In genomic region chr7:140673063-140673769, GRCh38 we compare ENCODE assay signal across 8 cellular contexts. TPM values are rescaled to one million over a fixed set of nuclear protein-coding genes. Genes with fewer than 3 reads are reported as not detected.
DNase-seq lines count a peak whose midpoint lies in the region; ATAC-seq, FAIRE-seq and TF ChIP-seq lines count a peak whose summit lies in the region.

No MANE protein-coding gene starts in this region.

- TF ChIP-seq RAD21 in SK-N-SH (IDR thresholded peaks at IDR 0.05; ENCODE audit: low read length) = no peak

- no peaks in the 10 kb centered on the region for H4K20me1 ChIP-seq in SK-N-SH (ENCODE audit: insufficient read depth)

- 41% methylated on average over 9 of the region's 72 CpGs for WGBS in SK-N-SH (ENCODE audit: low lambda C conversion rate)

- FAIRE-seq in GM19239 (lab: Jason Lieb, UNC) = no peak

- no peaks in the 10 kb centered on the region for H3F3A ChIP-seq in SK-N-SH (replicated peaks; ENCODE audit: insufficient read depth)

- DNase-seq in GM19239 (ENCODE audit: insufficient read length, low spot score) (peak; percentile 67), SK-N-SH (peak; percentile 89), adipocyte (ENCODE audit: low read depth) (peak; percentile 56), MV-4-11 (lab: John Stamatoyannopoulos, UW) (no peak)

- no peaks in the 10 kb centered on the region for H3K27me3 ChIP-seq in SK-N-SH (ENCODE audit: insufficient read depth)
- no peaks in the 10 kb centered on the region for H3K27me3 ChIP-seq in adipocyte (replicated peaks; ENCODE audit: control insufficient read depth, insufficient read depth, low read length)
- H3K27me3 ChIP-seq in iPS-15b (ENCODE audit: control insufficient read depth, insufficient read depth, low read length) = peaks cover 4% of the 10 kb centered on the region
- H3K27me3 ChIP-seq in skeletal muscle tissue (ENCODE audit: control insufficient read depth in 3 of 3, insufficient read depth in 3 of 3, low read length in 3 of 3) = no peaks in the 10 kb centered on the region

- no peaks in the 10 kb centered on the region for H3K9me2 ChIP-seq in SK-N-SH

- H3K9ac ChIP-seq in SK-N-SH (peak overlapping the region; percentile 60; the same call in 1 of the 2 replicates), adipocyte (ENCODE audit: low read length) (peak overlapping the region; percentile 87), iPS-15b (ENCODE audit: low read depth, low read length) (peak overlapping the region; percentile 79), skeletal muscle tissue (ENCODE audit: low read depth in 1 of 3, low read length in 3 of 3) (peak overlapping the region; percentile 68 to 85 (median 77))

- peak overlapping the region; percentile 83 for H2AFZ ChIP-seq in SK-N-SH (ENCODE audit: low read depth)

- ATAC-seq in HG03457 (IDR thresholded peaks at IDR 0.05; ENCODE audit: unreplicated experiment) = peak; percentile 34

- TF ChIP-seq CTCF in C4-2B (conservative IDR thresholded peaks at IDR 0.05) (peak; percentile 25), SK-N-SH (IDR thresholded peaks at IDR 0.05) (no peak)

- peaks cover 7 to 20% of the 10 kb centered on the region in 2 experiments; a peak in 2 of 4 replicates for H3K4me1 ChIP-seq in SK-N-SH (ENCODE audit: control insufficient read depth in 1 of 2, insufficient read depth in 2 of 2, low read depth in 1 of 2, low read length in 1 of 2)
- peaks cover 24% of the 10 kb centered on the region for H3K4me1 ChIP-seq in adipocyte (ENCODE audit: control insufficient read depth, insufficient read depth, low read length)
- peaks cover 2% of the 10 kb centered on the region for H3K4me1 ChIP-seq in iPS-15b (ENCODE audit: control insufficient read depth, insufficient read depth, low read length)
- H3K4me1 ChIP-seq in skeletal muscle tissue (ENCODE audit: control insufficient read depth in 3 of 3, insufficient read depth in 3 of 3, low read length in 3 of 3) = peaks cover 19 to 33% (median 22%) of the 10 kb centered on the region in 3 donors

- H3K27ac ChIP-seq in C4-2B (peak overlapping the region; percentile 87), SK-N-SH (ENCODE audit: low read depth in 2 of 2, low read length in 1 of 2) (0 out of 4 replicates have a peak overlapping the region, but pooled peaks of 1 of the 2 experiments have one; percentile 18), skeletal muscle tissue (ENCODE audit: low read depth, low read length) (peak overlapping the region; percentile 12)

- no peak for TF ChIP-seq EP300 in SK-N-SH (IDR thresholded peaks at IDR 0.05; ENCODE audit: borderline replicate concordance in 1 of 2, low read depth in 1 of 2, low read length in 1 of 2)

- peak overlapping the region; percentile 97 for H3K4me2 ChIP-seq in SK-N-SH

- no peaks in the 10 kb centered on the region for H3K9me3 ChIP-seq in SK-N-SH
- H3K9me3 ChIP-seq in adipocyte (ENCODE audit: control insufficient read depth, low read length) = no peaks in the 10 kb centered on the region
- H3K9me3 ChIP-seq in iPS-15b (ENCODE audit: control insufficient read depth, insufficient read depth, low read length) = no peaks in the 10 kb centered on the region
- H3K9me3 ChIP-seq in skeletal muscle tissue (ENCODE audit: control insufficient read depth in 3 of 3, low read length in 3 of 3) = no peaks in the 10 kb centered on the region

- no peaks in the 10 kb centered on the region for H3K79me2 ChIP-seq in SK-N-SH (ENCODE audit: insufficient read depth)

- H3K4me3 ChIP-seq in SK-N-SH (ENCODE audit: low read depth in 2 of 2, low read length in 1 of 2) (peak overlapping the region; percentile 64 to 74), adipocyte (ENCODE audit: low read length) (peak overlapping the region; percentile 84), iPS-15b (ENCODE audit: low read depth, low read length) (peak overlapping the region; percentile 79), skeletal muscle tissue (ENCODE audit: low read length in 3 of 3) (peak overlapping the region; percentile 67 to 83 (median 83))

- POLR2A ChIA-PET in SK-N-SH (lab: Yijun Ruan, JAX) = interaction anchor here (0.6 to 1.2 kb wide), 2 partner anchors 23 to 329 kb away, joined by 3 to 5 read pairs; partner anchors contain the start of gene NDUFB2

- CTCF ChIA-PET in SK-N-SH (lab: Yijun Ruan, JAX) = interaction anchor here (0.5 to 4.5 kb wide), 10 partner anchors 12 to 340 kb away, joined by 3 to 45 read pairs (median 10); partner anchors contain the start of genes DENND2A and MRPS33

- H3K36me3 ChIP-seq in SK-N-SH (replicated peaks in 1 of 2; ENCODE audit: control insufficient read depth in 1 of 2, insufficient read depth in 2 of 2, low read length in 1 of 2) (no peaks in the 10 kb centered on the region), adipocyte (ENCODE audit: control insufficient read depth, insufficient read depth, low read length, severe bottlenecking) (peaks cover 6% of the 10 kb centered on the region), iPS-15b (ENCODE audit: control insufficient read depth, insufficient read depth, low read length) (peaks cover 1% of the 10 kb centered on the region), skeletal muscle tissue (ENCODE audit: control insufficient read depth in 3 of 3, insufficient read depth in 3 of 3, low read length in 3 of 3) (peaks cover 2 to 5% (median 4%) of the 10 kb centered on the region in 3 donors)

TF ChIP-seq in SK-N-SH, 30 proteins besides CTCF, POLR2A, EP300 and RAD21 (continues in another document):
- TF ChIP-seq GATA2 (CRISPR knock-in tag; IDR thresholded peaks at IDR 0.05) (no peak), FOXM1 (IDR thresholded peaks at IDR 0.05; ENCODE audit: low read depth) (no peak), NFIC (IDR thresholded peaks at IDR 0.05; ENCODE audit: borderline replicate concordance) (0 out of 2 replicates have a peak, but pooled peaks have one; percentile 4), FOXJ3 (CRISPR knock-in tag; IDR thresholded peaks at IDR 0.05) (no peak), RXRA (IDR thresholded peaks at IDR 0.05; ENCODE audit: borderline replicate concordance, low read depth) (no peak), RCOR1 (IDR thresholded peaks at IDR 0.05; ENCODE audit: low read length) (no peak), ELF1 (IDR thresholded peaks at IDR 0.05) (no peak), TAF1 (IDR thresholded peaks at IDR 0.05; ENCODE audit: borderline replicate concordance, low read depth, low read length) (no peak), MEF2A (IDR thresholded peaks at IDR 0.05; ENCODE audit: borderline replicate concordance, low read depth) (no peak), EZH2phosphoT487 (IDR thresholded peaks at IDR 0.05; ENCODE audit: borderline replicate concordance, low read depth) (no peak), TCF12 (IDR thresholded peaks at IDR 0.05) (no peak), YY1 (IDR thresholded peaks at IDR 0.05; ENCODE audit: low read depth) (no peak), USF2 (IDR thresholded peaks at IDR 0.05; ENCODE audit: borderline replicate concordance, low read depth, low read length) (no peak), ZBTB33 (IDR thresholded peaks at IDR 0.05; ENCODE audit: borderline replicate concordance, low read depth) (no peak), SIN3A (IDR thresholded peaks at IDR 0.05; ENCODE audit: borderline replicate concordance, low read depth, low read length) (peak; percentile 34; the same call in 1 of the 2 replicates), TEAD4 (IDR thresholded peaks at IDR 0.05; ENCODE audit: borderline replicate concordance, insufficient read depth) (no peak), POLR2AphosphoS5 (IDR thresholded peaks at IDR 0.05; ENCODE audit: low read depth, low read length) (no peak), PBX3 (IDR thresholded peaks at IDR 0.05) (no peak)

RNA-seq across cellular contexts. Expression of gene ADCK2, which starts 0.5 kb away (rescaled TPM):
- 17.7 and 19.0 TPM in 2 replicates for polyA plus RNA-seq in SK-N-SH (2012; rRNA removed)
- polyA plus RNA-seq in SK-N-SH (2012; cell fraction: cytosol; rRNA removed) = 11.9 and 15.3 TPM in 2 replicates
- 9.5 and 11.5 TPM in 2 replicates for polyA plus RNA-seq in SK-N-SH (2012; cell fraction: nucleus; rRNA removed)
- total RNA-seq in skeletal muscle tissue = 15.1 TPM

RNA-seq across cellular contexts. Expression of gene NDUFB2, which starts 23.3 kb away (rescaled TPM):
- polyA plus RNA-seq in SK-N-SH (2012; rRNA removed) = 1,154 and 1,214 TPM in 2 replicates
- polyA plus RNA-seq in SK-N-SH (2012; cell fraction: cytosol; rRNA removed) = 908 and 1,048 TPM in 2 replicates
- polyA plus RNA-seq in SK-N-SH (2012; cell fraction: nucleus; rRNA removed) = 281 and 458 TPM in 2 replicates
- 38.1 TPM for total RNA-seq in skeletal muscle tissue

RNA-seq across cellular contexts. Expression of gene DENND2A, which starts 32.6 kb away (rescaled TPM):
- 2.1 and 3.5 TPM in 2 replicates for polyA plus RNA-seq in SK-N-SH (2012; rRNA removed)
- polyA plus RNA-seq in SK-N-SH (2012; cell fraction: cytosol; rRNA removed) = 1.5 and 2.8 TPM in 2 replicates
- polyA plus RNA-seq in SK-N-SH (2012; cell fraction: nucleus; rRNA removed) = 3.5 and 4.4 TPM in 2 replicates
- 32.4 TPM for total RNA-seq in skeletal muscle tissue
